Comparison of ENCODE assay signal across 1 cellular context in genomic region chr12:25681580-25681979, GRCh38.
TF ChIP-seq lines count a peak whose summit lies in the region.

No MANE protein-coding gene starts in this region.

TF ChIP-seq in IMR-90, 13 proteins besides CTCF, POLR2A, EP300 and RAD21:
- TF ChIP-seq BHLHE40 (IDR thresholded peaks at IDR 0.05; ENCODE audit: low read depth, low read length) (no peak), FOS (IDR thresholded peaks at IDR 0.05; ENCODE audit: low read depth, low read length) (no peak), CEBPB (IDR thresholded peaks at IDR 0.05; ENCODE audit: low read depth, low read length) (no peak)
